19 cellular contexts compared by ENCODE assay signal in genomic region chr11:15275141-15275540, GRCh38.
"Had no signal": no experiment of that assay in that cellular context is flagged by ENCODE, and none has a peak within 500 bp of the region (broad histone marks: within the 10 kb centered on the region; RNA-seq: fewer than 3 reads in every experiment).

No MANE protein-coding gene starts in this region.

- H3K4me3 Mint-ChIP-seq: activated B cell treated with CpG ODN at 0.5 μM for 24 hours; activated CD8-positive, alpha-beta T cell treated with anti-CD3 and anti-CD28 coated beads for 36 hours; activated naive CD4-positive, alpha-beta T cell treated with anti-CD3 and anti-CD28 coated beads, Interleukin-2, amount 50 U/mL, for 24 hours; activated naive CD8-positive, alpha-beta T cell treated with anti-CD3 and anti-CD28 coated beads, Interleukin-2, amount 50 U/mL, for 24 hours; activated T-cell treated with anti-CD3 and anti-CD28 coated beads, Interleukin-2, amount 50 U/mL, for 4 hours; activated T-helper 17 cell treated with anti-CD3 and anti-CD28 coated beads, Interleukin-2, amount 50 U/mL, for 72 hours; natural killer cell; stimulated activated naive B cell treated with anti-CD40 and anti-IgM and Interleukin-4, amounts not matched to agents 10 μg/mL and 1 μg/mL and 100 μg/mL, for 72 hours; T-helper 2 cell treated with Interferon-gamma antibody and Interleukin-4, amounts not matched to agents 5 μg/mL and 100 μg/mL, for 36 hours had no signal

- ATAC-seq: activated CD8-positive, alpha-beta T cell treated with anti-CD3 and anti-CD28 coated beads for 36 hours; activated naive CD8-positive, alpha-beta T cell treated with anti-CD3 and anti-CD28 coated beads, Interleukin-2, amount 50 U/mL, for 24 hours; activated T-cell treated with anti-CD3 and anti-CD28 coated beads, Interleukin-2, amount 50 U/mL, for 4 hours; activated T-helper 17 cell treated with anti-CD3 and anti-CD28 coated beads, Interleukin-2, amount 50 U/mL, for 72 hours; foreskin keratinocyte; left ventricle myocardium superior; natural killer cell; stimulated activated naive B cell treated with anti-CD40 and anti-IgM and Interleukin-4, amounts not matched to agents 10 μg/mL and 1 μg/mL and 100 μg/mL, for 72 hours had no signal

- H3K27ac Mint-ChIP-seq: activated B cell treated with CpG ODN at 0.5 μM for 24 hours; activated CD8-positive, alpha-beta T cell treated with anti-CD3 and anti-CD28 coated beads for 36 hours; activated naive CD4-positive, alpha-beta T cell treated with anti-CD3 and anti-CD28 coated beads, Interleukin-2, amount 50 U/mL, for 24 hours; activated naive CD8-positive, alpha-beta T cell treated with anti-CD3 and anti-CD28 coated beads, Interleukin-2, amount 50 U/mL, for 24 hours; activated T-helper 17 cell treated with anti-CD3 and anti-CD28 coated beads, Interleukin-2, amount 50 U/mL, for 72 hours; natural killer cell; progenitor cell of endocrine pancreas; stimulated activated naive B cell treated with anti-CD40 and anti-IgM and Interleukin-4, amounts not matched to agents 10 μg/mL and 1 μg/mL and 100 μg/mL, for 72 hours; T-helper 2 cell treated with Interferon-gamma antibody and Interleukin-4, amounts not matched to agents 5 μg/mL and 100 μg/mL, for 36 hours had no signal

- H3K36me3 Mint-ChIP-seq: natural killer cell; stimulated activated naive B cell treated with anti-CD40 and anti-IgM and Interleukin-4, amounts not matched to agents 10 μg/mL and 1 μg/mL and 100 μg/mL, for 72 hours had no signal

- H3K4me1 Mint-ChIP-seq: activated B cell treated with CpG ODN at 0.5 μM for 24 hours; activated naive CD4-positive, alpha-beta T cell treated with anti-CD3 and anti-CD28 coated beads, Interleukin-2, amount 50 U/mL, for 24 hours; activated naive CD8-positive, alpha-beta T cell treated with anti-CD3 and anti-CD28 coated beads, Interleukin-2, amount 50 U/mL, for 24 hours; activated T-helper 17 cell treated with anti-CD3 and anti-CD28 coated beads, Interleukin-2, amount 50 U/mL, for 72 hours; natural killer cell; stimulated activated naive B cell treated with anti-CD40 and anti-IgM and Interleukin-4, amounts not matched to agents 10 μg/mL and 1 μg/mL and 100 μg/mL, for 72 hours had no signal

- H3K9me3 Mint-ChIP-seq: activated B cell treated with CpG ODN at 0.5 μM for 24 hours; activated CD8-positive, alpha-beta T cell treated with anti-CD3 and anti-CD28 coated beads for 36 hours; activated naive CD4-positive, alpha-beta T cell treated with anti-CD3 and anti-CD28 coated beads, Interleukin-2, amount 50 U/mL, for 24 hours; activated T-cell treated with anti-CD3 and anti-CD28 coated beads, Interleukin-2, amount 50 U/mL, for 4 hours; activated T-helper 17 cell treated with anti-CD3 and anti-CD28 coated beads, Interleukin-2, amount 50 U/mL, for 72 hours; stimulated activated naive B cell treated with anti-CD40 and anti-IgM and Interleukin-4, amounts not matched to agents 10 μg/mL and 1 μg/mL and 100 μg/mL, for 72 hours; T-helper 2 cell treated with Interferon-gamma antibody and Interleukin-4, amounts not matched to agents 5 μg/mL and 100 μg/mL, for 36 hours had no signal

- DNase-seq: activated B cell treated with CpG ODN at 0.5 μM for 24 hours; activated CD4-positive, alpha-beta T cell treated with anti-CD3 and anti-CD28 coated beads, Interleukin-2, amount 50 U/mL, for 1 hour; activated CD8-positive, alpha-beta T cell treated with anti-CD3 and anti-CD28 coated beads for 36 hours; activated naive CD8-positive, alpha-beta T cell treated with anti-CD3 and anti-CD28 coated beads, Interleukin-2, amount 50 U/mL, for 24 hours; activated T-cell treated with anti-CD3 and anti-CD28 coated beads, Interleukin-2, amount 50 U/mL, for 4 hours; foreskin keratinocyte; glutamatergic neuron; islet precursor cell; left ventricle myocardium superior; natural killer cell; stimulated activated CD4-positive, alpha-beta T cell treated with anti-CD3 and anti-CD28 coated beads, Interleukin-2, amount 100 ng/mL, for 24 hours; stimulated activated naive B cell treated with anti-CD40 and anti-IgM and Interleukin-4, amounts not matched to agents 10 μg/mL and 1 μg/mL and 100 μg/mL, for 72 hours; stomach; T-helper 1 cell; tibial artery had no signal
